17 cellular contexts compared by ENCODE assay signal in genomic region chr9:137089232-137089947, GRCh38. TPM values are rescaled to one million over a fixed set of nuclear protein-coding genes. Genes with fewer than 3 reads are reported as not detected.
DNase-seq lines count a peak whose midpoint lies in the region; FAIRE-seq and TF ChIP-seq lines count a peak whose summit lies in the region.
"Had no signal": no experiment of that assay in that cellular context is flagged by ENCODE, and none has a peak within 500 bp of the region (broad histone marks: within the 10 kb centered on the region; RNA-seq: fewer than 3 reads in every experiment).

No MANE protein-coding gene starts in this region.

- H2BK120ac ChIP-seq in neuronal stem cell (ENCODE audit: low read depth, low read length): no peak overlapping the region

- no peak overlapping the region for H2BK5ac ChIP-seq in neuronal stem cell (ENCODE audit: low read length)

- H3K9me3 ChIP-seq in Loucy (ENCODE audit: insufficient read depth, low read depth, low read length) (no peaks in the 10 kb centered on the region), astrocyte (ENCODE audit: insufficient read depth, low read depth, low read length) (no peaks in the 10 kb centered on the region), neuronal stem cell (replicated peaks in 1 of 2; ENCODE audit: control insufficient read depth in 2 of 2, insufficient read depth in 1 of 2, low read depth in 1 of 2, low read length in 2 of 2) (no peaks in the 10 kb centered on the region), hepatocyte (ENCODE audit: low read depth) (no peaks in the 10 kb centered on the region)
- H3K9me3 ChIP-seq: esophagus squamous epithelium, heart left ventricle, mucosa of descending colon had no signal

- peaks cover 20% of the 10 kb centered on the region for H3K4me1 ChIP-seq in Loucy (ENCODE audit: insufficient read depth, low read length, poor library complexity, severe bottlenecking)
- H3K4me1 ChIP-seq in astrocyte (ENCODE audit: insufficient read depth, low read length): peaks cover 17% of the 10 kb centered on the region
- H3K4me1 ChIP-seq in neuronal stem cell (ENCODE audit: control insufficient read depth in 2 of 2, insufficient read depth in 1 of 2, low read depth in 1 of 2, low read length in 2 of 2): peaks cover 6 to 15% of the 10 kb centered on the region in 2 donors
- peaks cover 14% of the 10 kb centered on the region for H3K4me1 ChIP-seq in hepatocyte (ENCODE audit: insufficient read depth)

- H3K36me3 Mint-ChIP-seq in T-helper 2 cell treated with Interferon-gamma antibody and Interleukin-4, amounts not matched to agents 5 μg/mL and 100 μg/mL, for 36 hours (ENCODE audit: low read depth): peaks cover 20% of the 10 kb centered on the region
- H3K36me3 Mint-ChIP-seq in astrocyte (ENCODE audit: low read depth, unreplicated experiment): peaks cover 11% of the 10 kb centered on the region

- H3K9me3 Mint-ChIP-seq in T-helper 2 cell treated with Interferon-gamma antibody and Interleukin-4, amounts not matched to agents 5 μg/mL and 100 μg/mL, for 36 hours: no peaks in the 10 kb centered on the region
- H3K9me3 Mint-ChIP-seq in astrocyte (ENCODE audit: unreplicated experiment): no peaks in the 10 kb centered on the region

- H3K14ac ChIP-seq in neuronal stem cell (ENCODE audit: low read length): peak overlapping the region; percentile 21

- no peak overlapping the region for H4K8ac ChIP-seq in neuronal stem cell (ENCODE audit: low read depth, low read length)

- no peaks in the 10 kb centered on the region for H3K27me3 ChIP-seq in Loucy (ENCODE audit: insufficient read depth, low read length, poor library complexity, severe bottlenecking)
- no peaks in the 10 kb centered on the region for H3K27me3 ChIP-seq in astrocyte (ENCODE audit: insufficient read depth, low read length)
- H3K27me3 ChIP-seq in neuronal stem cell (ENCODE audit: control insufficient read depth in 3 of 3, insufficient read depth in 3 of 3, low read depth in 1 of 3, low read length in 3 of 3): peaks cover 2 to 12% (median 8%) of the 10 kb centered on the region in 3 experiments
- H3K27me3 ChIP-seq in hepatocyte: no peaks in the 10 kb centered on the region
- H3K27me3 ChIP-seq: esophagus squamous epithelium, heart left ventricle had no signal

- no peak overlapping the region for H3K18ac ChIP-seq in neuronal stem cell (ENCODE audit: low read length)

- H3K27me3 Mint-ChIP-seq in T-helper 2 cell treated with Interferon-gamma antibody and Interleukin-4, amounts not matched to agents 5 μg/mL and 100 μg/mL, for 36 hours (ENCODE audit: low read depth): no peaks in the 10 kb centered on the region
- H3K27me3 Mint-ChIP-seq in astrocyte (ENCODE audit: low read depth, unreplicated experiment): no peaks in the 10 kb centered on the region

- no peaks in the 10 kb centered on the region for H3F3A ChIP-seq in Loucy (ENCODE audit: low read depth)

- H3K27ac ChIP-seq in astrocyte (ENCODE audit: low read depth, low read length) (no peak overlapping the region), neuronal stem cell (replicated peaks; ENCODE audit: low read length) (no peak overlapping the region), hepatocyte (no peak overlapping the region)
- H3K27ac ChIP-seq: heart left ventricle had no signal

- H3K4me2 ChIP-seq in Loucy (ENCODE audit: low read depth, low read length, poor library complexity, severe bottlenecking) (peak overlapping the region; percentile 85), astrocyte (ENCODE audit: low read length) (no peak overlapping the region), neuronal stem cell (ENCODE audit: insufficient read depth, low read length, poor library complexity, severe bottlenecking) (no peak overlapping the region), hepatocyte (no peak overlapping the region)

- no peaks in the 10 kb centered on the region for H4K20me1 ChIP-seq in Loucy (ENCODE audit: insufficient read depth, low read length, poor library complexity, severe bottlenecking)
- H4K20me1 ChIP-seq in astrocyte (ENCODE audit: insufficient read depth, low read length): peaks cover 20% of the 10 kb centered on the region
- no peaks in the 10 kb centered on the region for H4K20me1 ChIP-seq in hepatocyte (ENCODE audit: insufficient read depth, poor library complexity, severe bottlenecking)

- no peak overlapping the region for H3K4ac ChIP-seq in neuronal stem cell (ENCODE audit: low read length)

- H2AFZ ChIP-seq in Loucy (ENCODE audit: low read length) (no peak overlapping the region), astrocyte (ENCODE audit: low read depth, low read length) (no peak overlapping the region), neuronal stem cell (ENCODE audit: low read length) (no peak overlapping the region), hepatocyte (no peak overlapping the region)

- H3K79me2 ChIP-seq in Loucy (ENCODE audit: insufficient read depth, low read length) (peaks cover 39% of the 10 kb centered on the region), astrocyte (ENCODE audit: insufficient read depth, low read length) (peaks cover 25% of the 10 kb centered on the region), hepatocyte (peaks cover 23% of the 10 kb centered on the region)

- peak overlapping the region; percentile 48 for H3K9ac ChIP-seq in Loucy (ENCODE audit: low read depth, low read length, poor library complexity, severe bottlenecking)
- no peak overlapping the region for H3K9ac ChIP-seq in astrocyte (ENCODE audit: low read length)
- peak overlapping the region; percentile 44 for H3K9ac ChIP-seq in neuronal stem cell (ENCODE audit: low read depth, low read length, poor library complexity)

- H3K36me3 ChIP-seq in Loucy (ENCODE audit: insufficient read depth, low read length) (no peaks in the 10 kb centered on the region), astrocyte (ENCODE audit: insufficient read depth, low read length) (peaks cover 6% of the 10 kb centered on the region), neuronal stem cell (replicated peaks in 1 of 2; ENCODE audit: control insufficient read depth in 2 of 2, insufficient read depth in 2 of 2, low read length in 2 of 2) (peaks cover 11 to 39% of the 10 kb centered on the region in 2 donors), hepatocyte (replicated peaks; ENCODE audit: insufficient read depth, low read depth) (no peaks in the 10 kb centered on the region)

- H3K9me2 ChIP-seq in Loucy (replicated peaks; ENCODE audit: low read depth, low read length): no peaks in the 10 kb centered on the region
- H3K9me2 ChIP-seq in hepatocyte (replicated peaks; ENCODE audit: insufficient read depth): no peaks in the 10 kb centered on the region

- FAIRE-seq in astrocyte (lab: Jason Lieb, UNC): no peak
- FAIRE-seq: RCC 7860 had no signal

- peak overlapping the region; percentile 10 for H2BK12ac ChIP-seq in neuronal stem cell (ENCODE audit: low read length)

- peaks cover 26% of the 10 kb centered on the region for H3K4me1 Mint-ChIP-seq in T-helper 2 cell treated with Interferon-gamma antibody and Interleukin-4, amounts not matched to agents 5 μg/mL and 100 μg/mL, for 36 hours (ENCODE audit: low read depth)
- H3K4me1 Mint-ChIP-seq in astrocyte (ENCODE audit: low read depth, unreplicated experiment): peaks cover 19% of the 10 kb centered on the region

- H2BK15ac ChIP-seq in neuronal stem cell (ENCODE audit: low read length): no peak overlapping the region

- no CpG with 5 or more reads among the region's 11 CpGs for WGBS in neuronal stem cell (ENCODE audit: extremely low coverage in 2 of 2, insufficient read length in 2 of 2, insufficient replicate concordance in 1 of 2), 2 donors
- 90% methylated on average over 11 of the region's 11 CpGs for WGBS in hepatocyte (ENCODE audit: low lambda C conversion rate, missing lambda C conversion rate)

- peak overlapping the region; percentile 60 for H3K27ac Mint-ChIP-seq in T-helper 2 cell treated with Interferon-gamma antibody and Interleukin-4, amounts not matched to agents 5 μg/mL and 100 μg/mL, for 36 hours
- no peak overlapping the region for H3K27ac Mint-ChIP-seq in astrocyte (ENCODE audit: unreplicated experiment)
- H3K27ac Mint-ChIP-seq: progenitor cell of endocrine pancreas had no signal

- no peak overlapping the region for H3K23ac ChIP-seq in neuronal stem cell (ENCODE audit: low read depth, low read length, poor library complexity)

- H3K4me3 ChIP-seq in Loucy (ENCODE audit: low read length, poor library complexity, severe bottlenecking) (peak overlapping the region; percentile 88), astrocyte (ENCODE audit: insufficient read depth, low read depth, low read length) (no peak overlapping the region), neuronal stem cell (ENCODE audit: low read length in 2 of 2) (no peak overlapping the region), hepatocyte (no peak overlapping the region)
- H3K4me3 ChIP-seq: esophagus squamous epithelium, heart left ventricle, mucosa of descending colon had no signal

- no peak overlapping the region for H4K91ac ChIP-seq in neuronal stem cell (ENCODE audit: low read depth, low read length, poor library complexity)

- no peak for DNase-seq in T-helper 2 cell treated with Interferon-gamma antibody and Interleukin-4, amounts not matched to agents 5 μg/mL and 100 μg/mL, for 36 hours (ENCODE audit: low spot score)
- DNase-seq in T-helper 2 cell: no peak
- no peak for DNase-seq in astrocyte (ENCODE audit: low read depth)
- no peak for DNase-seq in neuronal stem cell (ENCODE audit: low spot score)
- DNase-seq in hepatocyte (ENCODE audit: low spot score): no peak
- no peak for DNase-seq in HT-29 (ENCODE audit: low spot score)
- DNase-seq in kidney glomerular epithelial cell (lab: John Stamatoyannopoulos, UW): no peak
- DNase-seq: activated CD4-positive, alpha-beta T cell treated with anti-CD3 and anti-CD28 coated beads for 4 hours; esophagus squamous epithelium; NCI-H1436 had no signal

- H2AK5ac ChIP-seq in neuronal stem cell (ENCODE audit: low read depth, low read length): no peak overlapping the region

- H3K4me3 Mint-ChIP-seq in T-helper 2 cell treated with Interferon-gamma antibody and Interleukin-4, amounts not matched to agents 5 μg/mL and 100 μg/mL, for 36 hours: no peak overlapping the region
- peak overlapping the region; percentile 50 for H3K4me3 Mint-ChIP-seq in astrocyte (ENCODE audit: unreplicated experiment)

- TF ChIP-seq CTCF in Loucy (conservative IDR thresholded peaks at IDR 0.05; ENCODE audit: low read length) (no peak), astrocyte (IDR thresholded peaks at IDR 0.05; ENCODE audit: insufficient read depth, low read depth, low read length) (no peak), hepatocyte (IDR thresholded peaks at IDR 0.05; ENCODE audit: poor library complexity) (no peak)

- peaks cover 3% of the 10 kb centered on the region for H3K79me1 ChIP-seq in neuronal stem cell (ENCODE audit: low read depth, low read length)

RNA-seq across cellular contexts. Expression of gene MAN1B1, which starts 2.6 kb away (rescaled TPM):
- 69.2 and 89.0 TPM in 2 replicates for total RNA-seq in astrocyte
- polyA plus RNA-seq in neuronal stem cell (2013, experiment 1 of 2): 23.6 TPM
- 22.2 TPM for polyA plus RNA-seq in neuronal stem cell (2013, experiment 2 of 2)
- 54.6 and 60.8 TPM in 2 replicates for total RNA-seq in hepatocyte
- 94.2 and 101 TPM in 2 replicates for polyA plus RNA-seq in hepatocyte
- total RNA-seq in HT-29 (2014; rRNA removed; shearing (Covaris generic)): 82.2 and 104 TPM in 2 replicates

RNA-seq across cellular contexts. Expression of gene UAP1L1, which starts 12.1 kb away (rescaled TPM):
- total RNA-seq in astrocyte (4.0 and 4.7 TPM in 2 replicates), hepatocyte (11.2 and 15.6 TPM in 2 replicates)
- 0.17 TPM for polyA plus RNA-seq in neuronal stem cell (2013, experiment 1 of 2)
- 0.19 TPM for polyA plus RNA-seq in neuronal stem cell (2013, experiment 2 of 2)
- polyA plus RNA-seq in hepatocyte: 39.1 and 40.1 TPM in 2 replicates
- total RNA-seq in HT-29 (2014; rRNA removed; shearing (Covaris generic)): 3.7 and 5.3 TPM in 2 replicates

RNA-seq across cellular contexts. Expression of gene SAPCD2, which starts 19.0 kb away (rescaled TPM):
- total RNA-seq in astrocyte (0.41 and 0.43 TPM in 2 replicates), hepatocyte (4.6 and 7.5 TPM in 2 replicates)
- polyA plus RNA-seq in neuronal stem cell (2013, experiment 1 of 2): 15.6 TPM
- polyA plus RNA-seq in neuronal stem cell (2013, experiment 2 of 2): 16.0 TPM
- 4.8 and 5.6 TPM in 2 replicates for polyA plus RNA-seq in hepatocyte
- 217 and 239 TPM in 2 replicates for total RNA-seq in HT-29 (2014; rRNA removed; shearing (Covaris generic))

RNA-seq across cellular contexts. Expression of gene DPP7, which starts 25.1 kb away (rescaled TPM):
- total RNA-seq in astrocyte: 53.8 and 68.7 TPM in 2 replicates
- 34.8 TPM for polyA plus RNA-seq in neuronal stem cell (2013, experiment 1 of 2)
- 32.9 TPM for polyA plus RNA-seq in neuronal stem cell (2013, experiment 2 of 2)
- total RNA-seq in hepatocyte: 206 and 207 TPM in 2 replicates
- 544 and 678 TPM in 2 replicates for polyA plus RNA-seq in hepatocyte
- 290 and 324 TPM in 2 replicates for total RNA-seq in HT-29 (2014; rRNA removed; shearing (Covaris generic))

RNA-seq across cellular contexts. Expression of gene ENTPD2, which starts 35.5 kb away (rescaled TPM):
- total RNA-seq in astrocyte (0.14 and 0.55 TPM in 2 replicates), hepatocyte (1.8 and 2.3 TPM in 2 replicates)
- 0.01 TPM for polyA plus RNA-seq in neuronal stem cell (2013, experiment 1 of 2)
- polyA plus RNA-seq in neuronal stem cell (2013, experiment 2 of 2): not detected
- 1.1 and 3.2 TPM in 2 replicates for polyA plus RNA-seq in hepatocyte
- 2.5 and 2.7 TPM in 2 replicates for total RNA-seq in HT-29 (2014; rRNA removed; shearing (Covaris generic))
- total RNA-seq: A172, dermis microvascular lymphatic vessel endothelial cell had no signal

Comparison
In these comparisons a context has a peak if more than half of its experiments do, and no peak if none do; other contexts are left out.
1. RNA of gene SAPCD2, which starts 19.0 kb away (total RNA-seq): 217 to 239 TPM in HT-29; 4.6 to 7.5 TPM in hepatocyte and 0.41 to 0.43 TPM in astrocyte; every median in the first group is over 10 times any median in the second.